ENCODE assay signal across 9 cellular contexts in the genomic region with DNA sequence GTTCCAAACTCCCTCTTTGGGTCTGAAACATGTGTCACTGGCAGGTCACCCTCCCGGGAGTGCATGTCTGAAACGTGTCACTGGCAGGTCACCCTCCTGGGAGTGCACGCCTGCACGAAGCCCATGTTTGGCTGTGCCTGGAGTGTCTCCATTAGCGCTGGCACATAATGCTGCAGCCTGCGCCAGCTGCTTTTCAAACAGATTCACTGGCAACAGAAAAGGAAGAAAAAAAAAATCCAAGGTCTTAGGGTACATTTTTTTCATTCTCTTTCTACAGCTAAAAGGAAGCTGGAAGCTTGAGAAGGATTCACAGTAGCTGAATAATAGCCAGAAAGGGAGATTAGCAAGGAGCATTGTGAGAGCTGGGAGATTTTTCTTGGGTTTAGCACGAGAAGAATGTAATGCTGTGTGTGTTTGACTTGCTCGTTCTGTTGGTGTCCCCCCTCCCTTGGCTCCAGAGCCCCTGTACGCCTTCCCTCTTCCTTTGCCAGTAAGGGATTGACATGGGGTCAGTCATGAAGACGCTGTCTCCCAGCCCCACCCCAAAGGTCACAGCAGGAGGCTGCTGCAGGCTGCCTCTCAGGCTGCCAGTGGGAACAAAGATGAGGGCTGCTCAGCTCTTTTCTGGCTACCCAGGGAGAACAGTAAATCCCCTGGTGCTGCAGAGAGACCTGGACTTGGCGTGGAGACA. TPM values are rescaled to one million over a fixed set of nuclear protein-coding genes. Genes with fewer than 3 reads are reported as not detected.
DNase-seq lines count a peak whose midpoint lies in the region; ATAC-seq and TF ChIP-seq lines count a peak whose summit lies in the region.
"Had no signal": no experiment of that assay in that cellular context is flagged by ENCODE, and none has a peak within 500 bp of the region (broad histone marks: within the 10 kb centered on the region; RNA-seq: fewer than 3 reads in every experiment).

No MANE protein-coding gene starts in this region.

- no peak for TF ChIP-seq CTCF in right atrium auricular region (IDR thresholded peaks at IDR 0.05)

- H3K9me2 ChIP-seq in Karpas-422 (replicated peaks; ENCODE audit: insufficient read depth, low read length) = no peaks in the 10 kb centered on the region

- no peaks in the 10 kb centered on the region for H3K27me3 ChIP-seq in right atrium auricular region
- no peaks in the 10 kb centered on the region for H3K27me3 ChIP-seq in rectal smooth muscle tissue (ENCODE audit: control insufficient read depth, insufficient read depth, low read length)
- H3K27me3 ChIP-seq in Karpas-422 (ENCODE audit: low read length) = no peaks in the 10 kb centered on the region

- DNase-seq in GM04503 (ENCODE audit: low read depth) (peak; percentile 15), amniotic epithelial cell (ENCODE audit: low read depth) (peak; percentile 74), right atrium auricular region (ENCODE audit: low spot score) (peak; percentile 80), EL (no peak), NCI-H510A treated with DMSO at 0.1 percent for 48 hours (lab: John Stamatoyannopoulos, UW) (no peak), Karpas-422 (no peak)

- H3K9me3 ChIP-seq in right atrium auricular region (peaks cover 0 to 5% of the 10 kb centered on the region in 2 donors), Karpas-422 (ENCODE audit: low read length) (no peaks in the 10 kb centered on the region)

- H2AFZ ChIP-seq in Karpas-422 (ENCODE audit: low read length) = no peak overlapping the region
- H2AFZ ChIP-seq: parathyroid adenoma had no signal

- H3K27ac ChIP-seq in right atrium auricular region (peak overlapping the region; percentile 85 to 90), rectal smooth muscle tissue (ENCODE audit: low read depth, low read length) (peak overlapping the region; percentile 91), Karpas-422 (ENCODE audit: low read length) (no peak overlapping the region)
- H3K27ac ChIP-seq: parathyroid adenoma had no signal

- H3K79me2 ChIP-seq in Karpas-422 (ENCODE audit: low read length) = no peaks in the 10 kb centered on the region
- H3K79me2 ChIP-seq: parathyroid adenoma had no signal

- H3K4me2 ChIP-seq in Karpas-422 (ENCODE audit: low read depth, low read length, poor library complexity, severe bottlenecking) = no peak overlapping the region

- ATAC-seq in GM19463 (IDR thresholded peaks at IDR 0.05; ENCODE audit: unreplicated experiment) = no peak

- H4K20me1 ChIP-seq in Karpas-422 (ENCODE audit: insufficient read depth, low read depth, low read length) = no peaks in the 10 kb centered on the region

- H3K9ac ChIP-seq in rectal smooth muscle tissue (ENCODE audit: low read length) (no peak overlapping the region), Karpas-422 (ENCODE audit: low read length) (no peak overlapping the region)
- H3K9ac ChIP-seq: parathyroid adenoma had no signal

- peaks cover 0 to 35% of the 10 kb centered on the region in 2 donors for H3K4me1 ChIP-seq in right atrium auricular region
- peaks cover 39% of the 10 kb centered on the region for H3K4me1 ChIP-seq in rectal smooth muscle tissue (ENCODE audit: control insufficient read depth, insufficient read depth, low read length)
- no peaks in the 10 kb centered on the region for H3K4me1 ChIP-seq in Karpas-422 (ENCODE audit: low read length)
- H3K4me1 ChIP-seq: parathyroid adenoma had no signal

- peak overlapping the region in 1 of 2 donors; percentile 3 for H3K4me3 ChIP-seq in right atrium auricular region
- peak overlapping the region; percentile 23 for H3K4me3 ChIP-seq in rectal smooth muscle tissue (ENCODE audit: low read length)
- H3K4me3 ChIP-seq in Karpas-422 (ENCODE audit: low read length) = no peak overlapping the region

- H3K36me3 ChIP-seq in right atrium auricular region = no peaks in the 10 kb centered on the region
- H3K36me3 ChIP-seq in rectal smooth muscle tissue (ENCODE audit: control insufficient read depth, insufficient read depth, low read length) = no peaks in the 10 kb centered on the region
- no peaks in the 10 kb centered on the region for H3K36me3 ChIP-seq in Karpas-422 (ENCODE audit: insufficient read depth, low read length)

RNA-seq across cellular contexts. Expression of a gene that starts 39.1 kb away (rescaled TPM):
- 1 to 10 TPM; 3.0 to 3.5 TPM for total RNA-seq in right atrium auricular region
- 4.3 and 9.7 TPM in 2 replicates for total RNA-seq in Karpas-422 (2014; rRNA removed; shearing (Covaris generic); ENCODE audit: low replicate concordance)

Comparison
In these comparisons a context has a peak if more than half of its experiments do, and no peak if none do; other contexts are left out.
1. DNase-seq: peak in GM04503 (single experiment), amniotic epithelial cell (single experiment) and right atrium auricular region (single experiment); none in EL (single experiment), NCI-H510A treated with DMSO at 0.1 percent for 48 hours (single experiment) and Karpas-422 (single experiment).